ENCODE assay signal across 18 cellular contexts in the genomic region with DNA sequence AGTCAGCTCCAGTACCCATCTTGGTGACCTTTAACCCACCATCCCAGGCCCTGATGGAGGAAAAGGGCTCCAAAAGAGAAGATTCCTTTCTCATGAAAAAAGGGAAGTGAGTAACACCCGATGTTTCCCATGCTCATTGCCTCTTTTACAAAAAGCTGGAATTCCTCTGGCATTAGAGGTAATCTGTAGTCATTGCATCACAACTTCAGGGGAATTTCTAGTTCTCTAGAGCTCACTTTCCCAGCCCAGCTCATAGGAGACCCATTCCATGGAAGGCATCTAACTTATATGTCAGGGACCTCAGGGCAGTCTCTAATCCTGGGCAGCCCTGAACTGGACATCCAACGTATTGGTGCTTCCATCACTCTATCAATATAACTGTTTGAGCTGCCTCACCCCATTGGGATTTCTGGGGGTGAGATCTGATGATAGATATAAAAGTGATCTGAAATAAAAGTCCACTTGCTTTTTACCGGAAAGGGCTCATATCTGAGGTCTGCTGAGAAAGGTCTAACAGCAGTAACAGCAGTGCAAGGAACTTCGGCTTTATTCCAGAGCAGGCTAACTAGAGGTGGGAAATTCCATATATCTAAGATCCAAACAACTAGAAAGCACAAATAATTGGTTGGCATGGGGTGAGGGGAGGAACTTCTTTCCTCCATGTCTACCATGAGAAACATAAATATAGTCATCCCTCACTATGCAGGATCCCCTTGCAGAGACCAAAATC.
A peak's percentile ranks its signal among the peaks of the same experiment; 100 is the strongest.
DNase-seq lines count a peak whose midpoint lies in the region; ATAC-seq, FAIRE-seq and TF ChIP-seq lines count a peak whose summit lies in the region.
"Had no signal": no experiment of that assay in that cellular context is flagged by ENCODE, and none has a peak within 500 bp of the region (broad histone marks: within the 10 kb centered on the region; RNA-seq: fewer than 3 reads in every experiment).

No MANE protein-coding gene starts in this region.

- H3K4me3 ChIP-seq in ACC112 (ENCODE audit: low read depth, low read length): no peak overlapping the region
- no peak overlapping the region for H3K4me3 ChIP-seq in bronchial epithelial cell (ENCODE audit: low read depth, low read length)
- no peak overlapping the region for H3K4me3 ChIP-seq in left lung
- H3K4me3 ChIP-seq: cardiac muscle cell had no signal

- H2AFZ ChIP-seq in ACC112 (ENCODE audit: low read length, unreplicated experiment): peak overlapping the region; percentile 44

- ATAC-seq in left lung: peak; percentile 13
- ATAC-seq: esophagus mucosa, left colon, WTC11 had no signal

- H3K27ac ChIP-seq in ACC112 (ENCODE audit: low read depth, low read length) (peak overlapping the region; percentile 89), left lung (no peak overlapping the region)
- H3K27ac ChIP-seq: cardiac muscle cell had no signal

- FAIRE-seq in bronchial epithelial cell (lab: Jason Lieb, UNC): peak; percentile 36
- FAIRE-seq: G401.6 had no signal

- in situ Hi-C loops in KBM-7 (cut with MboI; ENCODE audit: low pct_unique_long_range_greater_than_20kb, low sequenced_read_pairs): no loop called here

- H3K4me1 ChIP-seq in ACC112 (ENCODE audit: control insufficient read depth, insufficient read depth, low read length, unreplicated experiment) (peaks cover 17% of the 10 kb centered on the region), left lung (no peaks in the 10 kb centered on the region)
- H3K4me1 ChIP-seq: BE2C had no signal

- H3K79me2 ChIP-seq in ACC112 (ENCODE audit: control insufficient read depth, insufficient read depth, low read length, unreplicated experiment): no peaks in the 10 kb centered on the region

- peak; percentile 35 for DNase-seq in HS-27A (ENCODE audit: low read depth)
- peak; percentile 95 for DNase-seq in bronchial epithelial cell (ENCODE audit: low read depth)
- DNase-seq in left lung: no peak
- no peak for DNase-seq in activated CD4-positive, CD25-positive, alpha-beta regulatory T cell treated with anti-CD3 and anti-CD28 coated beads, Interleukin-2, amount 50 U/mL, for 72 hours
- DNase-seq in SHP77 treated with DMSO at 0.1 percent for 48 hours (lab: John Stamatoyannopoulos, UW): no peak
- no peak for DNase-seq in cerebellar cortex (ENCODE audit: low spot score)
- DNase-seq in KBM-7: no peak
- DNase-seq: activated T-cell treated with anti-CD3 and anti-CD28 coated beads, Interleukin-2, amount 50 U/mL, for 1 hour; BE2C; Kasumi-1; left colon; Right ventricle myocardium superior; stimulated activated CD4-positive, alpha-beta T cell treated with anti-CD3 and anti-CD28 coated beads, Interleukin-2, amount 100 ng/mL, for 48 hours had no signal

- H3K27me3 ChIP-seq in ACC112 (ENCODE audit: insufficient read depth, low read length) (no peaks in the 10 kb centered on the region), bronchial epithelial cell (ENCODE audit: control insufficient read depth, insufficient read depth, low read length) (no peaks in the 10 kb centered on the region), left lung (no peaks in the 10 kb centered on the region)
- H3K27me3 ChIP-seq: BE2C, cardiac muscle cell had no signal

- H3K36me3 ChIP-seq in ACC112 (ENCODE audit: insufficient read depth, low read length) (no peaks in the 10 kb centered on the region), bronchial epithelial cell (ENCODE audit: control insufficient read depth, insufficient read depth, low read length) (no peaks in the 10 kb centered on the region), left lung (no peaks in the 10 kb centered on the region)
- H3K36me3 ChIP-seq: BE2C, cardiac muscle cell had no signal

- intact Hi-C loops in left lung (cut with DNase I): no loop called here

- H3K9me3 ChIP-seq in left lung: no peaks in the 10 kb centered on the region
- H3K9me3 ChIP-seq: BE2C had no signal

- no peak for TF ChIP-seq CTCF in bronchial epithelial cell (IDR thresholded peaks at IDR 0.05; ENCODE audit: insufficient read depth, low read length, severe bottlenecking)
- no peak for TF ChIP-seq CTCF in left lung (IDR thresholded peaks at IDR 0.05)

Comparison
In these comparisons a context has a peak if more than half of its experiments do, and no peak if none do; other contexts are left out.
1. DNase-seq: peak in HS-27A (single experiment) and bronchial epithelial cell (single experiment); none in left lung (0 of 2), activated CD4-positive, CD25-positive, alpha-beta regulatory T cell treated with anti-CD3 and anti-CD28 coated beads, Interleukin-2, amount 50 U/mL, for 72 hours (single experiment), SHP77 treated with DMSO at 0.1 percent for 48 hours (single experiment), cerebellar cortex (single experiment) and KBM-7 (single experiment).